In the genomic region with DNA sequence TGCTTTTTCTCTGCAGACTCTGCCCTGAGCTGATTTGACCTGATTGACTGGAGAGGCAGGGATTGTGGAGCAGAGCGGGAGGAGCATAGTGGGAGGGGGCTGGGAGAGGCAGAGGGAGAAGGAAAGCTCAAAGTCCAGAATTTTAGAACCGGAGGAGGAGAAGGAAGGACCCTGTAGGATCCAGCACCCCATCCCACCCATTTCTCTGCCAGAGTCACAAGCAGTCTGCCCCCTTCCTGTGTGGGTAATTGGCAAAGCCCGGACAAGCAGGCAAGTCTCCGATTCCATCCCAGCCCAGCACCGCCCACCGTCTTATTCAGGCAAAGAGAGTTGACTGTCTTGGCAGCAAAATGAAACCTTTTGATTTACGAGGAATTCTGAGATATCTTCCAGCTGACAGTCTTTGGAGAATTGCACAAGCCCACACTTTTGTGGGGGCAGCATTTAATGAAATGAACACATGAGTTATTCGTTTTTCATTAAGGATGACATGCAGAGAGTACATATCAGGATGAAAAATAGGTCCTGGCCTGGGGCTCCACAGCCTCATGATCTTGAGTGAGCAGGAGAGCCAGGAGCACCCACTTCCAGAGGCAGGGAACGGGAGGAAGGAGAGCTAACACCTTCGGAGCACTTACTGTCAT, we compare ENCODE assay signal across 8 cellular contexts.
DNase-seq lines count a peak whose midpoint lies in the region; ATAC-seq and TF ChIP-seq lines count a peak whose summit lies in the region.

No MANE protein-coding gene starts in this region.

- H3K4me1 ChIP-seq in duodenal mucosa (ENCODE audit: control insufficient read depth in 1 of 2, insufficient read depth in 2 of 2, low read length in 2 of 2): peaks cover 13% of the 10 kb centered on the region in 2 donors
- H3K4me1 ChIP-seq in mesenchymal stem cell (ENCODE audit: control insufficient read depth, insufficient read depth, low read depth, low read length): no peaks in the 10 kb centered on the region

- peak; percentile 83 for DNase-seq in MG63
- no peak for DNase-seq in mesenchymal stem cell
- peak; percentile 60 for DNase-seq in type B pancreatic cell (ENCODE audit: extremely low spot score, unreplicated experiment)
- DNase-seq in NCI-H748 treated with DMSO at 0.1 percent for 48 hours (lab: John Stamatoyannopoulos, UW): no peak
- no peak for DNase-seq in activated CD4-positive, alpha-beta T cell treated with anti-CD3 and anti-CD28 coated beads, Interleukin-2, amount 50 U/mL, for 1 hour
- DNase-seq in RPMI8226: no peak

- H3K4ac ChIP-seq in mesenchymal stem cell (ENCODE audit: low read depth in 1 of 2, low read length in 2 of 2): no peak overlapping the region

- H3K36me3 Mint-ChIP-seq in type B pancreatic cell: no peaks in the 10 kb centered on the region

- WGBS in mesenchymal stem cell: 92% methylated on average over 10 of the region's 10 CpGs

- H3K14ac ChIP-seq in mesenchymal stem cell (ENCODE audit: low read length in 2 of 2): no peak overlapping the region

- no peak overlapping the region for H2AFZ ChIP-seq in mesenchymal stem cell (ENCODE audit: low read depth, low read length)

- no peaks in the 10 kb centered on the region for H3K36me3 ChIP-seq in MG63
- H3K36me3 ChIP-seq in duodenal mucosa (ENCODE audit: control insufficient read depth in 1 of 2, insufficient read depth in 2 of 2, low read length in 2 of 2): no peaks in the 10 kb centered on the region
- H3K36me3 ChIP-seq in mesenchymal stem cell (ENCODE audit: control insufficient read depth in 1 of 2, insufficient read depth in 2 of 2, low read depth in 1 of 2, low read length in 2 of 2): no peaks in the 10 kb centered on the region

- H2AK5ac ChIP-seq in mesenchymal stem cell (ENCODE audit: low read length, severe bottlenecking): no peak overlapping the region

- no peak overlapping the region for H3K4me2 ChIP-seq in mesenchymal stem cell (ENCODE audit: low read length, poor library complexity, severe bottlenecking)

- no peak overlapping the region for H2BK12ac ChIP-seq in mesenchymal stem cell (ENCODE audit: low read length in 2 of 2)

- H3K4me3 Mint-ChIP-seq in type B pancreatic cell: peak overlapping the region; percentile 77

- no peak overlapping the region for H3K4me3 ChIP-seq in MG63
- H3K4me3 ChIP-seq in duodenal mucosa (ENCODE audit: low read depth in 1 of 2, low read length in 2 of 2): no peak overlapping the region
- peak overlapping the region in 1 of 2 experiments; percentile 20 for H3K4me3 ChIP-seq in mesenchymal stem cell (ENCODE audit: insufficient read depth in 1 of 2, low read depth in 1 of 2, low read length in 2 of 2)

- no peak for ATAC-seq in HG03565 (IDR thresholded peaks at IDR 0.05; ENCODE audit: unreplicated experiment)

- no peak overlapping the region for H3K23ac ChIP-seq in mesenchymal stem cell (ENCODE audit: low read length in 2 of 2)

- H4K8ac ChIP-seq in mesenchymal stem cell (ENCODE audit: low read length): no peak overlapping the region

- H3K4me1 Mint-ChIP-seq in type B pancreatic cell (ENCODE audit: unreplicated experiment): peaks cover 10% of the 10 kb centered on the region

- peaks cover 3% of the 10 kb centered on the region for H3K27me3 Mint-ChIP-seq in type B pancreatic cell

- H2BK120ac ChIP-seq in mesenchymal stem cell (ENCODE audit: low read depth, low read length): no peak overlapping the region

- H4K91ac ChIP-seq in mesenchymal stem cell (ENCODE audit: low read length): no peak overlapping the region

- H3K9me3 ChIP-seq in MG63 (no peaks in the 10 kb centered on the region), duodenal mucosa (ENCODE audit: control insufficient read depth in 1 of 2, low read length in 2 of 2) (no peaks in the 10 kb centered on the region), mesenchymal stem cell (ENCODE audit: control insufficient read depth, low read length) (no peaks in the 10 kb centered on the region)

- no peak overlapping the region for H3K9ac ChIP-seq in duodenal mucosa (ENCODE audit: low read depth in 1 of 2, low read length in 2 of 2)
- peak overlapping the region; percentile 86 for H3K9ac ChIP-seq in mesenchymal stem cell (ENCODE audit: low read length)

- peak overlapping the region; percentile 55 for H2BK15ac ChIP-seq in mesenchymal stem cell (ENCODE audit: low read depth, poor library complexity, severe bottlenecking)

- H3K27ac ChIP-seq in duodenal mucosa (ENCODE audit: low read depth, low read length): peak overlapping the region; percentile 30
- no peak overlapping the region for H3K27ac ChIP-seq in mesenchymal stem cell (ENCODE audit: low read length, poor library complexity, severe bottlenecking)

- H3K18ac ChIP-seq in mesenchymal stem cell (ENCODE audit: low read depth in 1 of 2, low read length in 2 of 2): no peak overlapping the region

- no peak overlapping the region for H2BK5ac ChIP-seq in mesenchymal stem cell (ENCODE audit: low read depth, low read length, poor library complexity, severe bottlenecking)

- no peaks in the 10 kb centered on the region for H3K79me1 ChIP-seq in mesenchymal stem cell (replicated peaks; ENCODE audit: low read length, poor library complexity, severe bottlenecking)

- peak overlapping the region; percentile 39 for H3K27ac Mint-ChIP-seq in type B pancreatic cell

- H3K27me3 ChIP-seq in MG63: no peaks in the 10 kb centered on the region
- H3K27me3 ChIP-seq in duodenal mucosa (ENCODE audit: control insufficient read depth in 1 of 2, insufficient read depth in 2 of 2, low read length in 2 of 2): no peaks in the 10 kb centered on the region
- no peaks in the 10 kb centered on the region for H3K27me3 ChIP-seq in mesenchymal stem cell (ENCODE audit: control insufficient read depth in 1 of 2, insufficient read depth in 1 of 2, low read length in 2 of 2)

- peaks cover 4% of the 10 kb centered on the region for H3K9me3 Mint-ChIP-seq in type B pancreatic cell

- no peak for TF ChIP-seq CTCF in type B pancreatic cell (conservative IDR thresholded peaks at IDR 0.05)

Comparison
In these comparisons a context has a peak if more than half of its experiments do, and no peak if none do; other contexts are left out.
1. DNase-seq: peak in MG63 (single experiment) and type B pancreatic cell (single experiment); none in mesenchymal stem cell (single experiment), NCI-H748 treated with DMSO at 0.1 percent for 48 hours (single experiment), activated CD4-positive, alpha-beta T cell treated with anti-CD3 and anti-CD28 coated beads, Interleukin-2, amount 50 U/mL, for 1 hour (single experiment) and RPMI8226 (single experiment).